Comparison of ENCODE assay signal across 1 cellular context in the genomic region with DNA sequence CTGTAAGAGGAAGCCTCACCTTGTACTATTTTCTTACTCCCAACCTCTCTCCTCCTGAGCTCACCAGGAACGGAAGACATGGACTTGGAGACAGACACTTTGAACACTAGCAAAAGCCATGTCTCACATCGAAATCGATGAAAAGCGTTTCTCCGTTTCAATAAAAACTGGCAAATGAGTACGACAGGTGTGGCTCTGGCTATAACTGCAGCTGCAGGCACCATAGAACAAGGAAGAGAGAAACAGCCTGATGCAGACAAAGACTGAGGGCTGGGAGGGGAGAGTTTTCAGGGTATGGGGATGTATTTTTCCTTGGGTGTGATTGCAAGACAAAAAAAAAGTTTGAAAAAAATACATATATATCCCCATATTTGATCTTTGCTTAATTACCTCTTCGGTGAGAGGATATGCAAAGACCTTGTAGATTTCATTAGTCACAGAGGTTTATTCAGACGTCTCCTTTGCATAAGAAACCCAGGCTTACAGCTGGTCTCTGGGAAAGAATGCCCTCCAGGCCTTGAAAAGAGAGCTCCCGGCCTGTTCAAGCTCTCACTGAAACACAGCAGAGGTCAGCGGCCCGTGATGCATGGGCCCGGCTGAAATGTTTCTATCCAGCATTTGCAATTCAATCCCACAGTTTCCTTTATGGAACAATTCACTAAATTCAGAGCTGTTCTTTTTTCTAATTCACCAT.
TF ChIP-seq lines count a peak whose summit lies in the region.

No MANE protein-coding gene starts in this region.

TF ChIP-seq in WTC11, 78 proteins besides CTCF, POLR2A, EP300 and RAD21:
- TF ChIP-seq, protein P1, sequence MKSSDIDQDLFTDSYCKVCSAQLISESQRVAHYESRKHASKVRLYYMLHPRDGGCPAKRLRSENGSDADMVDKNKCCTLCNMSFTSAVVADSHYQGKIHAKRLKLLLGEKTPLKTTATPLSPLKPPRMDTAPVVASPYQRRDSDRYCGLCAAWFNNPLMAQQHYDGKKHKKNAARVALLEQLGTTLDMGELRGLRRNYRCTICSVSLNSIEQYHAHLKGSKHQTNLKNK (CRISPR knock-in tag; IDR thresholded peaks at IDR 0.05) = no peak
- TF ChIP-seq ZNF121 (CRISPR knock-in tag; IDR thresholded peaks at IDR 0.05) = peak; percentile 94
